ENCODE assay signal across 9 cellular contexts in the genomic region with DNA sequence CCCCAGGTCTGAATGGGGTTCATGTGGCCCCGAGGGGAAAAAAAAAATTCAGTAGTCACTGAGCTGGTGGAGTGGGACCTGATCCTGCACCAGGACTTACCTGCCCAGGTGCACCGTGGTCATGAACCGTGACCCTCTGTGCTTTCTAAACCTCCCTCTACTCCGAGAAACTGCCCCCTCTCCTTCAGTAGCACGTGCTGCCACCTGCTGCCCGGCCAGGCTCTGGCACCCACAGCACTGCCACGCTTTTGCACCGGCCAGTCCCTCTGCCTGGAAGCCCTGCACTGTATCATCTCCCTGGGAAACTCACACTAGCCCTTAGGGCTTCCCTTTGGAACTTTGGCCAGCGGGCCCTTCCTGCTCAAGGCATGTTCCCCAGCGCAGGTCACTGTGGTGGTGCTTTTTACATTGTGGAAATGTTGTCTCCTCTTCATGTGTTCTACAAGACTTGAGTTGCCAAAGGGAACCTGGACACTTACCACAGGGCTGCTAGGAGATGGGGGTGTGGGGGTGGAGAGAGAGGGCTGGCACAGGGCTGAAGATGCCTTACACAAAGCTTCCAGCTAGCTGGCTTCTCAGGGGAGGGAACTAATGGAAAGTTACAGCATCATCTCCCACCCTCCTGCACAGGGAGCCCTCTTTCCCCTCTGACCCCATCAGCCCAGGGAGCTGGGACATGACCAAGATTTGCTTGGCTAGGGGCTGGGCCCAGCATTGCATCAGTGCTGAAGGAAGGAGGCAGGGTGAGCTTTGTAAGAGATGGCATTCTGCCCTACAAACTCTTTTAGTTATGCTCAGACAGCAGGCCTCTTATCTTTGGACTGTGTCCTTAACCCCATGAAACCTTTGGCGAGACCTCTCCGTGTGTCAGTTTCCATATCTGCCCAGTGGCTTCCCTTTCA. TPM values are rescaled to one million over a fixed set of nuclear protein-coding genes. Genes with fewer than 3 reads are reported as not detected.
A peak's percentile ranks its signal among the peaks of the same experiment; 100 is the strongest.
DNase-seq lines count a peak whose midpoint lies in the region; ATAC-seq, FAIRE-seq and TF ChIP-seq lines count a peak whose summit lies in the region.
"Had no signal": no experiment of that assay in that cellular context is flagged by ENCODE, and none has a peak within 500 bp of the region (broad histone marks: within the 10 kb centered on the region; RNA-seq: fewer than 3 reads in every experiment).

No MANE protein-coding gene starts in this region.

- peak; percentile 46 for FAIRE-seq in HepG2 (lab: Jason Lieb, UNC)

- ATAC-seq in HepG2 (peak; percentile 87), GM21390 (IDR thresholded peaks at IDR 0.05; ENCODE audit: unreplicated experiment) (no peak), esophagus mucosa (no peak)

- in situ Hi-C loops in astrocyte of the cerebellum (cut with HindIII; ENCODE audit: low sequenced_read_pairs) (no loop called here), HepG2 (cut with HindIII; ENCODE audit: extremely low pct_ligation_motif_present, low pct_unique_long_range_greater_than_20kb) (loop anchor here (5.0 to 10.0 kb wide), 3 partner anchors 987 to 1455 kb away; no protein-coding TSS in a partner anchor)

- TF ChIP-seq EP300 in HepG2 (IDR thresholded peaks at IDR 0.05; ENCODE audit: low read depth in 2 of 2, low read length in 2 of 2) (no peak), HepG2 (CRISPR knock-in tag; IDR thresholded peaks at IDR 0.05; ENCODE audit: borderline replicate concordance) (no peak)

- BruUV-seq in HepG2 (replicated peaks; lab: Mats Ljungman, UMichigan), result no TSS peak

- no peaks in the 10 kb centered on the region for H3K36me3 ChIP-seq in HepG2 (replicated peaks in 1 of 2; ENCODE audit: control insufficient read depth in 1 of 2, insufficient read depth in 2 of 2, low read length in 2 of 2)

- H2AFZ ChIP-seq in HepG2 (ENCODE audit: low read length), result no peak overlapping the region

- WGBS in HepG2 (ENCODE audit: low lambda C conversion rate), result 2% methylated on average over 12 of the region's 12 CpGs

- H3K4me3 ChIP-seq in astrocyte of the cerebellum (ENCODE audit: low read depth, low read length) (no peak overlapping the region), HepG2 (replicated peaks in 1 of 3; ENCODE audit: insufficient read depth in 1 of 3, low read depth in 2 of 3, low read length in 3 of 3) (no peak overlapping the region)

- peak; percentile 21 for DNase-seq in EL
- peak; percentile 5 for DNase-seq in KG1 (lab: John Stamatoyannopoulos, UW)
- DNase-seq in astrocyte of the cerebellum (ENCODE audit: low read depth), result no peak
- DNase-seq in HepG2 (ENCODE audit: low spot score), result peak; percentile 16
- DNase-seq in SHP77 treated with DMSO at 0.1 percent for 48 hours (lab: John Stamatoyannopoulos, UW), result no peak
- DNase-seq in NCI-H1694 treated with DMSO at 0.1 percent for 48 hours (lab: John Stamatoyannopoulos, UW), result no peak

- H3K9me3 ChIP-seq in HepG2 (ENCODE audit: low read length), result no peaks in the 10 kb centered on the region

- POLR2A ChIA-PET in HepG2 (lab: Yijun Ruan, JAX), result no interaction called here

- CTCF ChIA-PET in HepG2 (lab: Yijun Ruan, JAX; ENCODE audit: low intra/inter-chr PET ratio, low total read pairs), result interaction anchor here (1.5 to 2.7 kb wide), 2 partner anchors 1233 to 1236 kb away, joined by 4 to 11 read pairs; no protein-coding TSS in a partner anchor

- no peak for TF ChIP-seq RAD21 in HepG2 (CRISPR knock-in tag; IDR thresholded peaks at IDR 0.05)

- peak; percentile 27 for TF ChIP-seq CTCF in astrocyte of the cerebellum (IDR thresholded peaks at IDR 0.05; ENCODE audit: low read depth, low read length, missing control alignments)
- TF ChIP-seq CTCF in HepG2 (CRISPR knock-in tag; IDR thresholded peaks at IDR 0.05), result peak; percentile 80

- TF ChIP-seq POLR2A in HepG2 (IDR thresholded peaks at IDR 0.05; ENCODE audit: insufficient read depth in 1 of 2, low read depth in 2 of 2, low read length in 2 of 2), result no peak

- H4K20me1 ChIP-seq in HepG2 (ENCODE audit: insufficient read depth, low read length), result no peaks in the 10 kb centered on the region; the same call in 1 of the 2 replicates

- no peak overlapping the region for H3K27ac ChIP-seq in HepG2 (ENCODE audit: extremely low read length, insufficient read depth, low read length)

- no peaks in the 10 kb centered on the region for H3K4me1 ChIP-seq in HepG2 (ENCODE audit: insufficient read depth, low read length)

- intact Hi-C loops in HepG2 (cut with micrococcal nuclease; ENCODE audit: unreplicated experiment), result no loop called here

- peaks cover 9 to 44% of the 10 kb centered on the region in 2 experiments; a peak in 3 of 5 replicates for H3K27me3 ChIP-seq in HepG2 (ENCODE audit: control insufficient read depth in 1 of 2, insufficient read depth in 2 of 2, low read length in 2 of 2)

- H3K4me2 ChIP-seq in HepG2 (ENCODE audit: low read depth, low read length), result no peak overlapping the region

- no peak overlapping the region for H3K9ac ChIP-seq in HepG2 (ENCODE audit: insufficient read depth, low read depth, low read length)

- H3K79me2 ChIP-seq in HepG2 (ENCODE audit: insufficient read depth, low read length), result no peaks in the 10 kb centered on the region

TF ChIP-seq in HepG2, 621 proteins besides CTCF, POLR2A, EP300 and RAD21:
- TF ChIP-seq SP2 (CRISPR knock-in tag; IDR thresholded peaks at IDR 0.05), result no peak
- peak; percentile 61; the same call in 1 of the 2 replicates for TF ChIP-seq MAZ (IDR thresholded peaks at IDR 0.05; ENCODE audit: borderline replicate concordance, low read depth, low read length)
- TF ChIP-seq MAZ (CRISPR knock-in tag; IDR thresholded peaks at IDR 0.05; ENCODE audit: low read depth), result no peak
- TF ChIP-seq RBM39 (IDR thresholded peaks at IDR 0.05; ENCODE audit: low read depth, low read length, poor library complexity, severe bottlenecking), result no peak
- TF ChIP-seq STAG1 (CRISPR knock-in tag; IDR thresholded peaks at IDR 0.05), result peak; percentile 64
- peak; percentile 68 for TF ChIP-seq XRCC5 (optimal IDR thresholded peaks at IDR 0.05; ENCODE audit: low read length)
- peak; percentile 37 for TF ChIP-seq SMC3 (IDR thresholded peaks at IDR 0.05; ENCODE audit: low read length)
- TF ChIP-seq, protein P1, sequence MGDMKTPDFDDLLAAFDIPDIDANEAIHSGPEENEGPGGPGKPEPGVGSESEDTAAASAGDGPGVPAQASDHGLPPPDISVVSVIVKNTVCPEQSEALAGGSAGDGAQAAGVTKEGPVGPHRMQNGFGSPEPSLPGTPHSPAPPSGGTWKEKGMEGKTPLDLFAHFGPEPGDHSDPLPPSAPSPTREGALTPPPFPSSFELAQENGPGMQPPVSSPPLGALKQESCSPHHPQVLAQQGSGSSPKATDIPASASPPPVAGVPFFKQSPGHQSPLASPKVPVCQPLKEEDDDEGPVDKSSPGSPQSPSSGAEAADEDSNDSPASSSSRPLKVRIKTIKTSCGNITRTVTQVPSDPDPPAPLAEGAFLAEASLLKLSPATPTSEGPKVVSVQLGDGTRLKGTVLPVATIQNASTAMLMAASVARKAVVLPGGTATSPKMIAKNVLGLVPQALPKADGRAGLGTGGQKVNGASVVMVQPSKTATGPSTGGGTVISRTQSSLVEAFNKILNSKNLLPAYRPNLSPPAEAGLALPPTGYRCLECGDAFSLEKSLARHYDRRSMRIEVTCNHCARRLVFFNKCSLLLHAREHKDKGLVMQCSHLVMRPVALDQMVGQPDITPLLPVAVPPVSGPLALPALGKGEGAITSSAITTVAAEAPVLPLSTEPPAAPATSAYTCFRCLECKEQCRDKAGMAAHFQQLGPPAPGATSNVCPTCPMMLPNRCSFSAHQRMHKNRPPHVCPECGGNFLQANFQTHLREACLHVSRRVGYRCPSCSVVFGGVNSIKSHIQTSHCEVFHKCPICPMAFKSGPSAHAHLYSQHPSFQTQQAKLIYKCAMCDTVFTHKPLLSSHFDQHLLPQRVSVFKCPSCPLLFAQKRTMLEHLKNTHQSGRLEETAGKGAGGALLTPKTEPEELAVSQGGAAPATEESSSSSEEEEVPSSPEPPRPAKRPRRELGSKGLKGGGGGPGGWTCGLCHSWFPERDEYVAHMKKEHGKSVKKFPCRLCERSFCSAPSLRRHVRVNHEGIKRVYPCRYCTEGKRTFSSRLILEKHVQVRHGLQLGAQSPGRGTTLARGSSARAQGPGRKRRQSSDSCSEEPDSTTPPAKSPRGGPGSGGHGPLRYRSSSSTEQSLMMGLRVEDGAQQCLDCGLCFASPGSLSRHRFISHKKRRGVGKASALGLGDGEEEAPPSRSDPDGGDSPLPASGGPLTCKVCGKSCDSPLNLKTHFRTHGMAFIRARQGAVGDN (CRISPR knock-in tag; IDR thresholded peaks at IDR 0.05), result peak; percentile 17; the same call in 1 of the 2 replicates

RNA-seq across cellular contexts. Expression of gene PTPRT, which starts 2.5 kb away (rescaled TPM):
- 0.09 TPM in 1 of 2 replicates, not detected in the other for total RNA-seq in HepG2 (2016; rRNA removed; fragmentation: Illumina TruSeq; extraction: Trizol)
- total RNA-seq in HepG2 (2016; cell fraction: cytosol; rRNA removed; fragmentation: Illumina TruSeq; extraction: Trizol; ENCODE audit: low read depth), result not detected in 2 replicates
- total RNA-seq in HepG2 (2016; cell fraction: insoluble cytoplasmic fraction; rRNA removed; fragmentation: Illumina TruSeq; extraction: Trizol), result 0.09 TPM in 1 of 2 replicates, not detected in the other
- total RNA-seq in HepG2 (2016; cell fraction: membrane; rRNA removed; fragmentation: Illumina TruSeq; extraction: Trizol), result not detected in 2 replicates
- not detected in 2 replicates for total RNA-seq in HepG2 (2016; cell fraction: nucleus; rRNA removed; fragmentation: Illumina TruSeq; extraction: Trizol)
- under 0.01 TPM in 2 replicates for polyA plus RNA-seq in HepG2 (2011; rRNA removed)
- polyA plus RNA-seq in HepG2 (2011; cell fraction: cytosol; rRNA removed), result under 0.01 and 0.01 TPM in 2 replicates
- polyA plus RNA-seq in HepG2 (2011; cell fraction: nucleus; rRNA removed), result 0.02 and 0.07 TPM in 2 replicates
- polyA plus RNA-seq in HepG2 (2012), result 0.03 TPM in 1 of 2 replicates, not detected in the other
- not detected in 2 replicates for polyA plus RNA-seq in HepG2 (2016; cell fraction: cytosol; fragmentation: Illumina TruSeq; extraction: Trizol; ENCODE audit: low read depth)
- not detected in 2 replicates for polyA plus RNA-seq in HepG2 (2016; cell fraction: insoluble cytoplasmic fraction; fragmentation: Illumina TruSeq; extraction: Trizol; ENCODE audit: low read depth)
- polyA plus RNA-seq in HepG2 (2016; cell fraction: membrane; fragmentation: Illumina TruSeq; extraction: Trizol; ENCODE audit: low read depth), result not detected in 2 replicates
- not detected in 2 replicates for polyA plus RNA-seq in HepG2 (2016; cell fraction: nucleus; fragmentation: Illumina TruSeq; extraction: Trizol; ENCODE audit: insufficient read depth, low read depth)
- not detected in 2 replicates for polyA minus RNA-seq in HepG2 (2011; rRNA and poly(A)+ RNA removed; ENCODE audit: low replicate concordance)
- polyA minus RNA-seq in HepG2 (2011; cell fraction: cytosol; rRNA and poly(A)+ RNA removed), result not detected in 2 replicates
- polyA minus RNA-seq in HepG2 (2011; cell fraction: nucleus; rRNA and poly(A)+ RNA removed), result 0.13 and 0.37 TPM in 2 replicates
- total RNA-seq in esophagus mucosa, result 0.08 TPM
- total RNA-seq: NCI-H460 had no signal

Comparison
In these comparisons a context has a peak if more than half of its experiments do, and no peak if none do; other contexts are left out.
1. DNase-seq: peak in EL (single experiment), KG1 (single experiment) and HepG2 (single experiment); none in astrocyte of the cerebellum (single experiment), SHP77 treated with DMSO at 0.1 percent for 48 hours (single experiment) and NCI-H1694 treated with DMSO at 0.1 percent for 48 hours (single experiment).